ENCODE assay signal across 18 cellular contexts in the genomic region with DNA sequence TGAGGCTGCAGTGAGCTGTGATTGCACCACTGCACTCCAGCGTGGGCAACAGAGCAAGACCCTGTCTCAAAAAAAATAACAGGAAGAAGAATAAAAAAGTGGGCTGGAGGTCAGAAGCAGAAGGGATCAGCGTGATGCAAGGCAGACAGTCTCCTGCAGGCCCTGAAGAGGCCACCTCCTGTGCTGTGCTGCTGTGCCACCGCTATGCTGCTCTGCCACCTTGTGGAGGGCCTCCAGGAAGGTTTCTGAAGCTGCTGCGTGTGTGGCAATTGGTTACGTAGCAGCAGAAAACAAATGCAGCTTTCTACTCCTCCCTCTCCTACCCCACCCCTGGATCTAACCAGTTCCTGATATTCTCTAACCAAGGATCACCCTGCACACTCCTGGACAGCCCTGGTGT.
DNase-seq lines count a peak whose midpoint lies in the region; ATAC-seq and TF ChIP-seq lines count a peak whose summit lies in the region.
"Had no signal": no experiment of that assay in that cellular context is flagged by ENCODE, and none has a peak within 500 bp of the region (broad histone marks: within the 10 kb centered on the region; RNA-seq: fewer than 3 reads in every experiment).

No MANE protein-coding gene starts in this region.

- in situ Hi-C loops in KBM-7 (cut with MboI; ENCODE audit: low pct_unique_long_range_greater_than_20kb, low sequenced_read_pairs) (no loop called here), Panc1 (cut with HindIII; ENCODE audit: low pct_unique_long_range_greater_than_20kb, low sequenced_read_pairs) (no loop called here)

- no peak overlapping the region for H3K4me3 Mint-ChIP-seq in activated CD4-positive, alpha-beta T cell treated with anti-CD3 and anti-CD28 coated beads for 36 hours
- no peak overlapping the region for H3K4me3 Mint-ChIP-seq in activated CD4-positive, alpha-beta T cell treated with anti-CD3 and anti-CD28 coated beads, Interleukin-2, amount 10 ng/mL, durations not matched to agents 7 days and 5 days
- no peak overlapping the region for H3K4me3 Mint-ChIP-seq in immature natural killer cell
- H3K4me3 Mint-ChIP-seq: activated CD4-positive, alpha-beta T cell treated with anti-CD3 and anti-CD28 coated beads, Interleukin-2, amount 10 ng/mL, durations not matched to agents 24 days and 14 days; activated T-cell treated with anti-CD3 and anti-CD28 coated beads, Interleukin-2, amount 50 U/mL, for 72 hours had no signal

- H3K27me3 ChIP-seq in Panc1 (ENCODE audit: control insufficient read depth, insufficient read depth, low read length) = no peaks in the 10 kb centered on the region
- H3K27me3 ChIP-seq: ovary, spleen had no signal

- TF ChIP-seq CTCF in Panc1 (IDR thresholded peaks at IDR 0.05) = peak; percentile 72

- H3K27ac Mint-ChIP-seq in activated CD4-positive, alpha-beta T cell treated with anti-CD3 and anti-CD28 coated beads for 36 hours = no peak overlapping the region
- H3K27ac Mint-ChIP-seq in activated CD4-positive, alpha-beta T cell treated with anti-CD3 and anti-CD28 coated beads, Interleukin-2, amount 10 ng/mL, durations not matched to agents 7 days and 5 days = no peak overlapping the region
- H3K27ac Mint-ChIP-seq in immature natural killer cell = no peak overlapping the region
- H3K27ac Mint-ChIP-seq: activated CD4-positive, alpha-beta T cell treated with anti-CD3 and anti-CD28 coated beads, Interleukin-2, amount 10 ng/mL, durations not matched to agents 24 days and 14 days; activated T-cell treated with anti-CD3 and anti-CD28 coated beads, Interleukin-2, amount 50 U/mL, for 72 hours had no signal

- peak; percentile 14 for DNase-seq in activated CD4-positive, alpha-beta T cell treated with anti-CD3 and anti-CD28 coated beads for 36 hours
- no peak for DNase-seq in activated CD4-positive, alpha-beta T cell treated with anti-CD3 and anti-CD28 coated beads, Interleukin-2, amount 10 ng/mL, durations not matched to agents 7 days and 5 days
- DNase-seq in KBM-7 (peak; percentile 12), Panc1 (ENCODE audit: low read depth, low spot score) (no peak), pons (ENCODE audit: low spot score) (peak; percentile 41), immature natural killer cell (no peak)
- DNase-seq: activated CD4-positive, alpha-beta T cell treated with anti-CD3 and anti-CD28 coated beads, Interleukin-2, amount 10 ng/mL, durations not matched to agents 24 days and 14 days; activated T-cell treated with anti-CD3 and anti-CD28 coated beads, Interleukin-2, amount 50 U/mL, for 72 hours; cortex of kidney; erythroblast; heart right ventricle; NCI-H1436 treated with DMSO at 0.1 percent for 48 hours; NCI-H774; ovary; spleen; T-helper 1 cell had no signal

- H3K4me1 ChIP-seq in Panc1 (ENCODE audit: control insufficient read depth, insufficient read depth, low read length) = no peaks in the 10 kb centered on the region
- H3K4me1 ChIP-seq: heart right ventricle, spleen had no signal

- CTCF ChIA-PET in activated CD4-positive, alpha-beta T cell treated with anti-CD3 and anti-CD28 coated beads for 36 hours (lab: Charles Lee) = no interaction called here
- CTCF ChIA-PET in activated CD4-positive, alpha-beta T cell treated with anti-CD3 and anti-CD28 coated beads, Interleukin-2, amount 10 ng/mL, durations not matched to agents 7 days and 5 days (lab: Charles Lee) = no interaction called here
- CTCF ChIA-PET in Panc1 (lab: Charles Lee) = no interaction called here

- BruUV-seq in Panc1 (replicated peaks; lab: Mats Ljungman, UMichigan) = no TSS peak

- H3K9me3 Mint-ChIP-seq in activated CD4-positive, alpha-beta T cell treated with anti-CD3 and anti-CD28 coated beads for 36 hours (ENCODE audit: low read depth) = peaks cover 13% of the 10 kb centered on the region
- H3K9me3 Mint-ChIP-seq in activated CD4-positive, alpha-beta T cell treated with anti-CD3 and anti-CD28 coated beads, Interleukin-2, amount 10 ng/mL, durations not matched to agents 7 days and 5 days = peaks cover 28% of the 10 kb centered on the region
- peaks cover 18 to 44% (median 36%) of the 10 kb centered on the region in 6 donors for H3K9me3 Mint-ChIP-seq in immature natural killer cell

- H3K9me3 ChIP-seq in Panc1 (ENCODE audit: control insufficient read depth, insufficient read depth, low read depth, low read length) = no peaks in the 10 kb centered on the region
- H3K9me3 ChIP-seq: ovary had no signal

- H3K27me3 Mint-ChIP-seq in activated CD4-positive, alpha-beta T cell treated with anti-CD3 and anti-CD28 coated beads for 36 hours = no peaks in the 10 kb centered on the region
- H3K27me3 Mint-ChIP-seq in activated CD4-positive, alpha-beta T cell treated with anti-CD3 and anti-CD28 coated beads, Interleukin-2, amount 10 ng/mL, durations not matched to agents 7 days and 5 days = no peaks in the 10 kb centered on the region
- peaks cover 0 to 1% (median 0%) of the 10 kb centered on the region in 3 donors for H3K27me3 Mint-ChIP-seq in immature natural killer cell (ENCODE audit: low read depth in 3 of 3)
- H3K27me3 Mint-ChIP-seq: activated CD4-positive, alpha-beta T cell treated with anti-CD3 and anti-CD28 coated beads, Interleukin-2, amount 10 ng/mL, durations not matched to agents 24 days and 14 days had no signal

- no peak for ATAC-seq in activated CD4-positive, alpha-beta T cell treated with anti-CD3 and anti-CD28 coated beads for 36 hours
- peak; percentile 87 for ATAC-seq in Panc1
- no peak for ATAC-seq in HG02852 (IDR thresholded peaks at IDR 0.05; ENCODE audit: unreplicated experiment)
- no peak for ATAC-seq in HG03460 (IDR thresholded peaks at IDR 0.05; ENCODE audit: unreplicated experiment)
- ATAC-seq: activated T-cell treated with anti-CD3 and anti-CD28 coated beads, Interleukin-2, amount 50 U/mL, for 72 hours; heart right ventricle had no signal

- H3K4me3 ChIP-seq in Panc1 (ENCODE audit: low read depth in 2 of 2, low read length in 2 of 2) = no peak overlapping the region
- H3K4me3 ChIP-seq: heart right ventricle, ovary, spleen had no signal

- H3K4me1 Mint-ChIP-seq in activated CD4-positive, alpha-beta T cell treated with anti-CD3 and anti-CD28 coated beads for 36 hours = no peaks in the 10 kb centered on the region
- H3K4me1 Mint-ChIP-seq in activated CD4-positive, alpha-beta T cell treated with anti-CD3 and anti-CD28 coated beads, Interleukin-2, amount 10 ng/mL, durations not matched to agents 7 days and 5 days = no peaks in the 10 kb centered on the region
- no peaks in the 10 kb centered on the region for H3K4me1 Mint-ChIP-seq in immature natural killer cell
- H3K4me1 Mint-ChIP-seq: activated CD4-positive, alpha-beta T cell treated with anti-CD3 and anti-CD28 coated beads, Interleukin-2, amount 10 ng/mL, durations not matched to agents 24 days and 14 days had no signal

- intact Hi-C loops in activated CD4-positive, alpha-beta T cell treated with anti-CD3 and anti-CD28 coated beads for 36 hours (cut with DNase I, micrococcal nuclease) = no loop called here
- intact Hi-C loops in Panc1 (cut with micrococcal nuclease; ENCODE audit: unreplicated experiment) = no loop called here

- POLR2A ChIA-PET in activated CD4-positive, alpha-beta T cell treated with anti-CD3 and anti-CD28 coated beads for 36 hours (lab: Charles Lee) = no interaction called here
- POLR2A ChIA-PET in activated CD4-positive, alpha-beta T cell treated with anti-CD3 and anti-CD28 coated beads, Interleukin-2, amount 10 ng/mL, durations not matched to agents 7 days and 5 days (lab: Charles Lee) = no interaction called here
- POLR2A ChIA-PET in Panc1 (lab: Charles Lee) = no interaction called here

- no peak overlapping the region for H3K27ac ChIP-seq in Panc1 (ENCODE audit: low read length)
- H3K27ac ChIP-seq: heart right ventricle, ovary, spleen had no signal

- no peaks in the 10 kb centered on the region for H3K36me3 ChIP-seq in Panc1 (ENCODE audit: control insufficient read depth, insufficient read depth, low read length)
- H3K36me3 ChIP-seq: heart right ventricle, ovary, spleen had no signal

- no peaks in the 10 kb centered on the region for H3K36me3 Mint-ChIP-seq in activated CD4-positive, alpha-beta T cell treated with anti-CD3 and anti-CD28 coated beads for 36 hours (ENCODE audit: low read depth)
- no peaks in the 10 kb centered on the region for H3K36me3 Mint-ChIP-seq in activated CD4-positive, alpha-beta T cell treated with anti-CD3 and anti-CD28 coated beads, Interleukin-2, amount 10 ng/mL, durations not matched to agents 7 days and 5 days (ENCODE audit: low read depth)
- no peaks in the 10 kb centered on the region for H3K36me3 Mint-ChIP-seq in immature natural killer cell

Comparison
In these comparisons a context has a peak if more than half of its experiments do, and no peak if none do; other contexts are left out.
1. DNase-seq: peak in activated CD4-positive, alpha-beta T cell treated with anti-CD3 and anti-CD28 coated beads for 36 hours (single experiment), KBM-7 (single experiment) and pons (single experiment); none in activated CD4-positive, alpha-beta T cell treated with anti-CD3 and anti-CD28 coated beads, Interleukin-2, amount 10 ng/mL, durations not matched to agents 7 days and 5 days (single experiment), Panc1 (single experiment) and immature natural killer cell (0 of 3).